8 cellular contexts compared by ENCODE assay signal in genomic region chr1:89757532-89757931, GRCh38.
A peak's percentile ranks its signal among the peaks of the same experiment; 100 is the strongest.
DNase-seq lines count a peak whose midpoint lies in the region; ATAC-seq, FAIRE-seq and TF ChIP-seq lines count a peak whose summit lies in the region.

No MANE protein-coding gene starts in this region.

- no TSS peak for BruUV-seq in A673 (replicated peaks; lab: Mats Ljungman, UMichigan)

- H3K56ac ChIP-seq in H9 (ENCODE audit: insufficient read length, low read depth, low read length), result no peak overlapping the region

- intact Hi-C loops in A673 (cut with micrococcal nuclease; ENCODE audit: unreplicated experiment), result loop anchor here (5.0 kb wide), 1 partner anchor 35 kb away; no protein-coding TSS in a partner anchor
- intact Hi-C loops in pancreas (cut with DNase I), result no loop called here

- TF ChIP-seq CTCF in A673 (conservative IDR thresholded peaks at IDR 0.05; ENCODE audit: low read depth, low read length), result no peak
- no peak for TF ChIP-seq CTCF in pancreas (IDR thresholded peaks at IDR 0.05)
- no peak for TF ChIP-seq CTCF in H9 (conservative IDR thresholded peaks at IDR 0.05)
- TF ChIP-seq CTCF in D721Med (IDR thresholded peaks at IDR 0.05; ENCODE audit: insufficient read depth, missing control alignments), result no peak

- DNase-seq in A673 (ENCODE audit: low spot score), result peak; percentile 80
- peak; percentile 22 for DNase-seq in OCI-M2 (lab: John Stamatoyannopoulos, UW; ENCODE audit: unreplicated experiment)
- DNase-seq in dermis blood vessel endothelial cell, result peak; percentile 88
- DNase-seq in pancreas, result peak in 1 of 6 donors; percentile 27
- no peak for DNase-seq in kidney tubule cell (ENCODE audit: low spot score)
- DNase-seq in H9, result no peak
- DNase-seq in D721Med (ENCODE audit: insufficient read length, low spot score), result no peak

- H3K27ac Mint-ChIP-seq in H9, result no peak overlapping the region

- no peak overlapping the region for H3K4me2 ChIP-seq in H9 (ENCODE audit: insufficient read depth, insufficient read length, low read length)

- no peaks in the 10 kb centered on the region for H3K79me2 ChIP-seq in H9 (ENCODE audit: insufficient read depth, low read length)

- 21 to 29% methylated on average over 5 of the region's 5 CpGs for WGBS in pancreas, 2 donors
- WGBS in H9 (ENCODE audit: extremely low coverage, insufficient read length, low lambda C conversion rate), result no CpG with 5 or more reads among the region's 5 CpGs

- H2BK120ac ChIP-seq in H9 (ENCODE audit: low read depth, low read length, poor library complexity, severe bottlenecking), result no peak overlapping the region

- H4K91ac ChIP-seq in H9 (ENCODE audit: insufficient read length, low read depth, low read length), result no peak overlapping the region

- no peak overlapping the region for H4K5ac ChIP-seq in H9 (ENCODE audit: insufficient read length, low read depth, low read length)

- H3K4ac ChIP-seq in H9 (ENCODE audit: low read depth, low read length), result no peak overlapping the region

- H3K23ac ChIP-seq in H9 (ENCODE audit: insufficient read length, low read depth, low read length), result no peak overlapping the region

- peaks cover 0 to 6% of the 10 kb centered on the region in 2 experiments; a peak in 2 of 5 replicates for H3K9me3 Mint-ChIP-seq in H9

- H3K36me3 ChIP-seq in A673 (ENCODE audit: insufficient read depth, low read length, poor library complexity, severe bottlenecking), result no peaks in the 10 kb centered on the region
- no peaks in the 10 kb centered on the region for H3K36me3 ChIP-seq in pancreas

- H3K27me3 Mint-ChIP-seq in H9 (ENCODE audit: low read depth), result peaks cover 26% of the 10 kb centered on the region

- no peak overlapping the region for H3T11ph ChIP-seq in H9 (ENCODE audit: low read length)

- H3K9me3 ChIP-seq in A673 (ENCODE audit: low read depth, low read length, poor library complexity, severe bottlenecking) (no peaks in the 10 kb centered on the region), pancreas (no peaks in the 10 kb centered on the region), H9 (ENCODE audit: control insufficient read depth, low read depth, low read length) (no peaks in the 10 kb centered on the region)

- peak overlapping the region; percentile 9 for H3K4me3 ChIP-seq in A673 (ENCODE audit: low read depth, low read length, poor library complexity, severe bottlenecking)
- no peak overlapping the region for H3K4me3 ChIP-seq in pancreas

- CTCF ChIA-PET in A673 (lab: Charles Lee), result no interaction called here

- no peak overlapping the region for H3K4me3 Mint-ChIP-seq in H9

- no peaks in the 10 kb centered on the region for H3K23me2 ChIP-seq in H9 (ENCODE audit: insufficient read length, low read depth, low read length, poor library complexity, severe bottlenecking)

- no peaks in the 10 kb centered on the region for H4K20me1 ChIP-seq in H9 (ENCODE audit: control insufficient read depth, insufficient read depth, insufficient read length)

- H3K4me1 ChIP-seq in A673 (ENCODE audit: insufficient read depth, low read length, poor library complexity, severe bottlenecking) (peaks cover 55% of the 10 kb centered on the region), pancreas (peaks cover 0 to 5% (median 0%) of the 10 kb centered on the region in 3 donors), H9 (ENCODE audit: insufficient read depth, low read length) (no peaks in the 10 kb centered on the region; the same call in none of the 2 replicates)

- H3K27ac ChIP-seq in A673 (ENCODE audit: low read depth, low read length, poor library complexity, severe bottlenecking), result no peak overlapping the region
- no peak overlapping the region for H3K27ac ChIP-seq in pancreas
- H3K27ac ChIP-seq in H9 (ENCODE audit: insufficient read length, low read depth, low read length), result no peak overlapping the region

- no peak overlapping the region for H2BK20ac ChIP-seq in H9 (ENCODE audit: low read depth, low read length, poor library complexity, severe bottlenecking)

- no peak overlapping the region for H2BK12ac ChIP-seq in H9 (ENCODE audit: insufficient read length, low read depth, low read length)

- no peaks in the 10 kb centered on the region for H3K27me3 ChIP-seq in A673 (replicated peaks; ENCODE audit: insufficient read depth, low read depth, low read length, poor library complexity)
- H3K27me3 ChIP-seq in pancreas, result no peaks in the 10 kb centered on the region
- H3K27me3 ChIP-seq in H9 (ENCODE audit: insufficient read depth, low read length), result no peaks in the 10 kb centered on the region

- POLR2A ChIA-PET in A673 (lab: Charles Lee; ENCODE audit: low non-redundant PET), result no interaction called here

- no peaks in the 10 kb centered on the region for H3K79me1 ChIP-seq in H9 (ENCODE audit: insufficient read depth, low read depth, low read length, poor library complexity, severe bottlenecking)

- H3K14ac ChIP-seq in H9 (ENCODE audit: insufficient read depth, low read length), result no peak overlapping the region

- FAIRE-seq in pancreas (lab: Jason Lieb, UNC) (no peak), D721Med (lab: Jason Lieb, UNC) (no peak)

- H4K8ac ChIP-seq in H9 (replicated peaks; ENCODE audit: insufficient read length, low read depth, low read length), result no peak overlapping the region

- H3K36me3 Mint-ChIP-seq in H9 (ENCODE audit: insufficient read depth in 1 of 3, low read depth in 3 of 3), result peaks cover 0 to 4% (median 0%) of the 10 kb centered on the region in 3 experiments; a peak in 2 of 7 replicates

- no peak overlapping the region for H3K18ac ChIP-seq in H9 (ENCODE audit: insufficient read length, low read depth, low read length)

- H3K4me1 Mint-ChIP-seq in H9, result peaks cover 12 to 13% of the 10 kb centered on the region in 2 experiments

- H2BK5ac ChIP-seq in H9 (ENCODE audit: insufficient read length, low read length), result no peak overlapping the region

- no peak overlapping the region for H2AFZ ChIP-seq in H9 (ENCODE audit: low read length)

- H3K9ac ChIP-seq in H9 (ENCODE audit: extremely low read depth, insufficient read length, low read length), result no peak overlapping the region

- no peak overlapping the region for H2BK15ac ChIP-seq in H9 (ENCODE audit: low read depth, low read length)

- H2AK5ac ChIP-seq in H9 (ENCODE audit: insufficient read length, low read length), result no peak overlapping the region

- ATAC-seq in GM19468 (IDR thresholded peaks at IDR 0.05; ENCODE audit: extremely low read depth, unreplicated experiment), result peak; percentile 38
- peak in 3 of 4 donors; percentile 17 to 56 (median 38) for ATAC-seq in pancreas

Comparison
In these comparisons a context has a peak if more than half of its experiments do, and no peak if none do; other contexts are left out.
1. DNase-seq: peak in A673 (single experiment), OCI-M2 (single experiment) and dermis blood vessel endothelial cell (single experiment); none in kidney tubule cell (single experiment), H9 (single experiment) and D721Med (single experiment).